18 cellular contexts compared by ENCODE assay signal in the genomic region with DNA sequence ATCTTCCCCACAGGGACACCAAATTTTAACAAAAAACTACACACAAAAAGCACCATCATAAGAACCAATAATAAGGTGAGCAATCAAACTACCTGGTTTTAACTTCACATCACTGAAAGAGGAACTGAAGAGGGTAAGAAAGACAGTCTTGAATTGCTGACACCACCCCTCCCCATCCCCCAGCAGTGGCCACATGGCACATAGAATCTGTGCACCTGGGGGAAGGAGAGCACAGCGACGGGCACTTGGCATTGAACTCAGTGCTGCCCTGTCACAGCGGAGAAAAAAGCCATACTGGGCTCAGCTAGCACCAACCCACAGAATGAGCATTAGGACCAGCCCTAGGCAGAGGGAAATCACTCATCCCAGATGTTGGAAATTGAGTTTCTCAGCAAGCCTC.
"Had no signal": no experiment of that assay in that cellular context is flagged by ENCODE, and none has a peak within 500 bp of the region (broad histone marks: within the 10 kb centered on the region; RNA-seq: fewer than 3 reads in every experiment).

No MANE protein-coding gene starts in this region.

- H3K27ac ChIP-seq: coronary artery, dorsolateral prefrontal cortex, esophagus muscularis mucosa, foreskin keratinocyte, gastroesophageal sphincter, heart right ventricle, left lung, lower lobe of right lung had no signal

- H3K9me3 ChIP-seq: gastroesophageal sphincter, lower lobe of right lung, mucosa of descending colon had no signal

- H3K4me1 ChIP-seq: left lung, lower lobe of right lung had no signal

- DNase-seq: dermis blood vessel endothelial cell; dorsolateral prefrontal cortex; effector CD4-positive, alpha-beta T cell; effector memory CD4-positive, alpha-beta T cell; foreskin keratinocyte; heart right ventricle; hippocampal formation; left cardiac atrium; left lung; left ventricle myocardium superior; lower lobe of right lung; mesenchymal stem cell; mucosa of descending colon; naive B cell; naive thymus-derived CD8-positive, alpha-beta T cell had no signal

- H3K4me3 ChIP-seq: coronary artery, dorsolateral prefrontal cortex, esophagus muscularis mucosa, gastroesophageal sphincter, heart right ventricle, left lung, lower lobe of right lung, mucosa of descending colon had no signal

- H3K27me3 ChIP-seq: esophagus muscularis mucosa, foreskin keratinocyte, gastroesophageal sphincter, heart right ventricle, left lung had no signal

- H3K36me3 ChIP-seq: esophagus muscularis mucosa, gastroesophageal sphincter, heart right ventricle, left lung, lower lobe of right lung had no signal
